Comparison of ENCODE assay signal across 9 cellular contexts in the genomic region with DNA sequence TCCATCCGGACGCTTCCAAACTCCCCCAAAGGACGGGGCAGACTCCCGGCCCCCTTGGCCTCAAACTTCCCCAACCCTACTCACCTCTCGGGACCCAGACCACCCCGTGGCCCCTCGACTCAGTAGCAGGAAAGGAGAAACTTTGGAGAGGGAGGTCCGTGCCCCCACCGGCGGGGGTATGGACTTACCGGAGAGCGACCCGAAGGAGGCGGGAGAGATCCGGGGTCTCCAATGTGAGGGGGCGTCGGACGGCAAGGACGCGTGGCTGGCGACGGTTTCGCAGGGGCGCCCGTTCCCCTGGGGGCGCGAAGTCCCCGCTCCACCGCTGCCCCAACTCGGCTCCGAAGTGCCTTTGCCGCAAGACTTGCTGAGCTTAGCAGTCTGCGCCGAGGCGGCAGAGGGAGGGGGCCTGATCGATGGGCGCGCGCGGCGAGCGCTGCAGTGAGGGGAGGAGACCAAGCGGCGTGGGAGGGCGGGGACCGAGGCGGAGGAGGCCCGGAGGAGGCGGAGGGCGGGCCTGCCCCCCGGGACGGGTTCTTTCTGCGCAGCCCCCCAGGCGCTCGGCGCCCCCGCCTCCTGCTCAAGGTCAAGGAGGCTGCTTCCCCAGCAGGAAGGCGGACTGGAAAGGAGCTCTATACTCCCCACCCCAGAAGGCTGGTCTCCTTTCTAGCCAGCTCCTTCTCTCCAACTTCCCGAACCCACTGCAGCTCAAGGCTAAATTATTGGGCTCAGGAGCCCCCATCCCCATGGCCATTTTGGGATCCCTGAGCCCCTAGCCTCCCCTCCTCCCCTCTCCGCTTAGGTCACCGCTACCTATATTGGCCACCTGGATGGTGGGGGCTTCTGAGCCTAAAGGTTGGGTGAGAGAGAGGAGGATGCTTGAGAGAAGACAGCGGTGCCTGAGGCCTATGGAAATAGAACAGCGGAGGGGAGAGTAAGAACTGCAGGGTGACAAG. TPM values are rescaled to one million over a fixed set of nuclear protein-coding genes. Genes with fewer than 3 reads are reported as not detected.
A peak's percentile ranks its signal among the peaks of the same experiment; 100 is the strongest.
DNase-seq lines count a peak whose midpoint lies in the region; ATAC-seq and TF ChIP-seq lines count a peak whose summit lies in the region.
"Had no signal": no experiment of that assay in that cellular context is flagged by ENCODE, and none has a peak within 500 bp of the region (broad histone marks: within the 10 kb centered on the region; RNA-seq: fewer than 3 reads in every experiment).

Gene SYT2, minus strand, starts transcription at position 385 of the 956 bp plus-strand sequence. CDS start 104,682 bp downstream, outside the sequence.

- TF ChIP-seq POLR2A in upper lobe of left lung (IDR thresholded peaks at IDR 0.05) = no peak

- peak within 1 kb of the TSS; percentile 77 for H3K4me2 ChIP-seq in mesenchymal stem cell (ENCODE audit: low read length, poor library complexity, severe bottlenecking)

- peak within 1 kb of the TSS; percentile 49 for H2AFZ ChIP-seq in mesenchymal stem cell (ENCODE audit: low read depth, low read length)

- H3K27ac Mint-ChIP-seq in central memory CD8-positive, alpha-beta T cell (ENCODE audit: low read depth) = no peak within 1 kb of the TSS

- H3K36me3 Mint-ChIP-seq in central memory CD8-positive, alpha-beta T cell (ENCODE audit: insufficient read depth) = peaks cover 1% of the 10 kb centered on the region

- H3K4me1 ChIP-seq in mesenchymal stem cell (ENCODE audit: control insufficient read depth, insufficient read depth, low read depth, low read length) (peaks cover 12% of the 10 kb centered on the region), upper lobe of left lung (peaks cover 10 to 17% (median 14%) of the 10 kb centered on the region in 4 donors)

- H3K27ac ChIP-seq in mesenchymal stem cell (ENCODE audit: low read length, poor library complexity, severe bottlenecking) (no peak within 1 kb of the TSS), upper lobe of left lung (no peak within 1 kb of the TSS)
- H3K27ac ChIP-seq: HL-60 had no signal

- H3K27me3 ChIP-seq in mesenchymal stem cell (ENCODE audit: control insufficient read depth in 1 of 2, insufficient read depth in 1 of 2, low read length in 2 of 2) (peaks cover 81 to 86% of the 10 kb centered on the region in 2 experiments), upper lobe of left lung (peaks cover 0 to 36% (median 25%) of the 10 kb centered on the region in 4 donors)

- peak within 1 kb of the TSS; percentile 46 for H3K4me3 Mint-ChIP-seq in central memory CD8-positive, alpha-beta T cell

- H4K8ac ChIP-seq in mesenchymal stem cell (ENCODE audit: low read length) = no peak within 1 kb of the TSS

- no peak within 1 kb of the TSS for H3K18ac ChIP-seq in mesenchymal stem cell (ENCODE audit: low read depth in 1 of 2, low read length in 2 of 2)

- DNase-seq in Daoy (ENCODE audit: low read depth) (peak; percentile 33), NCI-H1694 treated with DMSO at 0.1 percent for 48 hours (lab: John Stamatoyannopoulos, UW) (peak; percentile 31), mesenchymal stem cell (peak; percentile 31), upper lobe of left lung (peak in 1 of 2 donors; percentile 88)
- no peak for DNase-seq in central memory CD8-positive, alpha-beta T cell (ENCODE audit: low spot score in 2 of 2)

- H3K4me3 ChIP-seq in mesenchymal stem cell (ENCODE audit: insufficient read depth in 1 of 2, low read depth in 1 of 2, low read length in 2 of 2) (peak within 1 kb of the TSS; percentile 29 to 33), upper lobe of left lung (peak within 1 kb of the TSS in 3 of 4 donors; percentile 7 to 32 (median 31))

- no peaks in the 10 kb centered on the region for H3K36me3 ChIP-seq in mesenchymal stem cell (ENCODE audit: control insufficient read depth in 1 of 2, insufficient read depth in 2 of 2, low read depth in 1 of 2, low read length in 2 of 2)
- no peaks in the 10 kb centered on the region for H3K36me3 ChIP-seq in upper lobe of left lung

- no peak for TF ChIP-seq CTCF in upper lobe of left lung (IDR thresholded peaks at IDR 0.05)

- under 1% methylated on average over 52 of the region's 63 CpGs for WGBS in mesenchymal stem cell
- 6 to 57% methylated on average over 4 to 48 of the region's 63 CpGs for WGBS in upper lobe of left lung, 2 donors

- H3K4ac ChIP-seq in mesenchymal stem cell (ENCODE audit: low read depth in 1 of 2, low read length in 2 of 2) = no peak within 1 kb of the TSS

- TF ChIP-seq EP300 in upper lobe of left lung (IDR thresholded peaks at IDR 0.05) = no peak

- no peaks in the 10 kb centered on the region for H3K9me3 Mint-ChIP-seq in central memory CD8-positive, alpha-beta T cell

- no peak within 1 kb of the TSS for H2BK12ac ChIP-seq in mesenchymal stem cell (ENCODE audit: low read length in 2 of 2)

- H2BK5ac ChIP-seq in mesenchymal stem cell (ENCODE audit: low read depth, low read length, poor library complexity, severe bottlenecking) = no peak within 1 kb of the TSS

- no peak within 1 kb of the TSS for H2BK15ac ChIP-seq in mesenchymal stem cell (ENCODE audit: low read depth, poor library complexity, severe bottlenecking)

- H2AK5ac ChIP-seq in mesenchymal stem cell (ENCODE audit: low read length, severe bottlenecking) = no peak within 1 kb of the TSS

- H3K9ac ChIP-seq in mesenchymal stem cell (ENCODE audit: low read length) = no peak within 1 kb of the TSS

- ATAC-seq in central memory CD8-positive, alpha-beta T cell (replicated peaks; ENCODE audit: extremely low read depth, poor library complexity, severe bottlenecking) = no peak
- ATAC-seq in upper lobe of left lung (ENCODE audit: low FRiP score in 2 of 2) (peak; percentile 52 to 82), HG03460 (IDR thresholded peaks at IDR 0.05; ENCODE audit: unreplicated experiment) (no peak), HG02759 (IDR thresholded peaks at IDR 0.05; ENCODE audit: unreplicated experiment) (no peak), HG02938 (IDR thresholded peaks at IDR 0.05; ENCODE audit: unreplicated experiment) (no peak)

- peak within 1 kb of the TSS in 1 of 2 experiments; percentile 63 for H3K23ac ChIP-seq in mesenchymal stem cell (ENCODE audit: low read length in 2 of 2)

- peaks cover 4% of the 10 kb centered on the region for H3K4me1 Mint-ChIP-seq in central memory CD8-positive, alpha-beta T cell

- peaks cover 81% of the 10 kb centered on the region for H3K27me3 Mint-ChIP-seq in central memory CD8-positive, alpha-beta T cell

- H3K9me3 ChIP-seq in mesenchymal stem cell (ENCODE audit: control insufficient read depth, low read length) (no peaks in the 10 kb centered on the region), upper lobe of left lung (no peaks in the 10 kb centered on the region)

- no peak within 1 kb of the TSS for H2BK120ac ChIP-seq in mesenchymal stem cell (ENCODE audit: low read depth, low read length)

- H3K79me1 ChIP-seq in mesenchymal stem cell (replicated peaks; ENCODE audit: low read length, poor library complexity, severe bottlenecking) = no peaks in the 10 kb centered on the region

- no peak within 1 kb of the TSS for H4K91ac ChIP-seq in mesenchymal stem cell (ENCODE audit: low read length)

- peak within 1 kb of the TSS in 1 of 2 experiments; percentile 27 for H3K14ac ChIP-seq in mesenchymal stem cell (ENCODE audit: low read length in 2 of 2)

RNA-seq across cellular contexts. Expression of gene SYT2, which starts in this region (rescaled TPM):
- under 0.01 TPM in 1 of 2 replicates, not detected in the other for total RNA-seq in Daoy (2014; rRNA removed; shearing (Covaris generic))
- polyA plus RNA-seq in mesenchymal stem cell (2013, experiment 1 of 2) = under 0.01 TPM
- polyA plus RNA-seq in mesenchymal stem cell (2013, experiment 2 of 2) = not detected
- total RNA-seq in upper lobe of left lung = under 1 TPM in 1 of 6 donors, not detected in 5; 0.14 TPM

Comparison
In these comparisons a context has a peak if more than half of its experiments do, and no peak if none do; other contexts are left out.
1. Peak in DNase-seq in Daoy; RNA of the gene not detected or under 1 TPM.
2. Peak in ATAC-seq and H3K4me3 ChIP-seq in upper lobe of left lung; RNA of the gene not detected or under 1 TPM.
3. DNase-seq: peak in NCI-H1694 treated with DMSO at 0.1 percent for 48 hours (single experiment) and mesenchymal stem cell (single experiment); none in central memory CD8-positive, alpha-beta T cell (0 of 2).